ENCODE assay signal across 8 cellular contexts in genomic region chr13:60397693-60398437, GRCh38. TPM values are rescaled to one million over a fixed set of nuclear protein-coding genes. Genes with fewer than 3 reads are reported as not detected.
DNase-seq lines count a peak whose midpoint lies in the region; ATAC-seq and TF ChIP-seq lines count a peak whose summit lies in the region.

No MANE protein-coding gene starts in this region.

- H3K9me3 Mint-ChIP-seq in natural killer cell: no peaks in the 10 kb centered on the region

- TF ChIP-seq CTCF in BJ (IDR thresholded peaks at IDR 0.05; ENCODE audit: insufficient read depth, low read depth, low read length) (no peak), natural killer cell (IDR thresholded peaks at IDR 0.05) (no peak), testis (IDR thresholded peaks at IDR 0.05) (no peak)

- H3K4me1 Mint-ChIP-seq in natural killer cell: peaks cover 27 to 29% of the 10 kb centered on the region in 2 donors

- H3K4me1 ChIP-seq in testis: peaks cover 16% of the 10 kb centered on the region

- H3K36me3 ChIP-seq in BJ (ENCODE audit: control insufficient read depth, insufficient read depth, low read length): no peaks in the 10 kb centered on the region
- no peaks in the 10 kb centered on the region for H3K36me3 ChIP-seq in testis (ENCODE audit: low read depth, missing control alignments)

- H3K27me3 ChIP-seq in BJ (ENCODE audit: control insufficient read depth, insufficient read depth, low read length): no peaks in the 10 kb centered on the region
- no peaks in the 10 kb centered on the region for H3K27me3 ChIP-seq in testis

- peak overlapping the region; percentile 95 for H3K4me3 Mint-ChIP-seq in natural killer cell

- no peaks in the 10 kb centered on the region for H3K36me3 Mint-ChIP-seq in natural killer cell

- POLR2A ChIA-PET in BJ (lab: Charles Lee): no interaction called here

- DNase-seq in BJ (ENCODE audit: low read depth) (peak; percentile 5), NCI-H82 (lab: John Stamatoyannopoulos, UW) (peak; percentile 82), activated T-helper 1 cell treated with Interleukin-2 at 50 U/mL for 16 hours (ENCODE audit: low read depth) (peak; percentile 13), fibroblast of peridontal ligament (ENCODE audit: extremely low read depth) (peak; percentile 65), natural killer cell (no peak), testis (peak; percentile 74)

- peaks cover 0 to 2% of the 10 kb centered on the region in 2 donors for H3K27me3 Mint-ChIP-seq in natural killer cell (ENCODE audit: low read depth in 2 of 2)

- CTCF ChIA-PET in BJ (lab: Yijun Ruan, JAX): interaction anchor here (0.6 to 1.9 kb wide), 4 partner anchors 10 to 233 kb away, joined by 3 to 6 read pairs (median 4); no protein-coding TSS in a partner anchor

- ATAC-seq in GM18873 (IDR thresholded peaks at IDR 0.05; ENCODE audit: low FRiP score, unreplicated experiment): peak; percentile 20
- ATAC-seq in HG03103 (IDR thresholded peaks at IDR 0.05; ENCODE audit: low read depth, unreplicated experiment): peak; percentile 26
- ATAC-seq in natural killer cell: peak; percentile 8 to 36 (median 18)

- peak overlapping the region; percentile 83 to 98 for H3K27ac ChIP-seq in testis

- no peak for TF ChIP-seq POLR2A in testis (IDR thresholded peaks at IDR 0.05)

- H3K4me3 ChIP-seq in BJ (ENCODE audit: low read depth, low read length) (peak overlapping the region; percentile 51), testis (peak overlapping the region; percentile 66 to 80)

- 1% methylated on average over 15 to 38 of the region's 45 CpGs for WGBS in testis, 2 donors

- intact Hi-C loops in natural killer cell (cut with micrococcal nuclease) (loop anchor here (5.0 kb wide), 1 partner anchor 34 kb away; no protein-coding TSS in a partner anchor), testis (cut with DNase I; ENCODE audit: low total_unique reads) (no loop called here)

- H3K9me3 ChIP-seq in testis: no peaks in the 10 kb centered on the region

- peak overlapping the region; percentile 91 to 93 for H3K27ac Mint-ChIP-seq in natural killer cell

RNA-seq across cellular contexts. Expression of gene TDRD3, which starts 0.8 kb away (rescaled TPM):
- polyA plus RNA-seq in BJ (2011; rRNA removed): 3.9 and 8.0 TPM in 2 replicates
- polyA minus RNA-seq in BJ (2011; rRNA and poly(A)+ RNA removed): 10.7 TPM in 2 replicates
- total RNA-seq in natural killer cell: 10 to 100 TPM; 30.6 to 33.4 (median 32.1) TPM
- 10 to 100 TPM; 28.8 to 30.4 TPM for total RNA-seq in testis
- 21.8 TPM for polyA plus RNA-seq in testis (ENCODE audit: insufficient read depth, low read depth, low replicate concordance)
